ENCODE assay signal across 10 cellular contexts in genomic region chr1:79006564-79006963, GRCh38. TPM values are rescaled to one million over a fixed set of nuclear protein-coding genes. Genes with fewer than 3 reads are reported as not detected.
A peak's percentile ranks its signal among the peaks of the same experiment; 100 is the strongest.
DNase-seq lines count a peak whose midpoint lies in the region; ATAC-seq and TF ChIP-seq lines count a peak whose summit lies in the region.
"Had no signal": no experiment of that assay in that cellular context is flagged by ENCODE, and none has a peak within 500 bp of the region (broad histone marks: within the 10 kb centered on the region; RNA-seq: fewer than 3 reads in every experiment).

ADGRL4 (minus strand) TSS chr1:79006730; CDS start chr1:79006654, 76 bp downstream.

- DNase-seq in HS-5 (ENCODE audit: low read depth) (peak; percentile 4), esophagus muscularis mucosa (ENCODE audit: extremely low spot score) (no peak), left lung (peak in 1 of 2 donors; percentile 74), HK-2 (ENCODE audit: unreplicated experiment) (no peak), Peyer's patch (no peak)
- DNase-seq in stimulated activated CD4-positive, alpha-beta T cell treated with anti-CD3 and anti-CD28 coated beads, Interleukin-4, amount 100 ng/mL, for 1 hour: no peak
- no peak for DNase-seq in activated CD4-positive, CD25-positive, alpha-beta regulatory T cell (lab: John Stamatoyannopoulos, UW)
- DNase-seq: DND-41 had no signal

- H3K27me3 ChIP-seq in esophagus muscularis mucosa (peaks cover 0 to 4% (median 0%) of the 10 kb centered on the region in 4 donors), left lung (peaks cover 0 to 7% of the 10 kb centered on the region in 2 donors), Peyer's patch (no peaks in the 10 kb centered on the region)

- no peak for TF ChIP-seq EP300 in esophagus muscularis mucosa (IDR thresholded peaks at IDR 0.05)

- H3K4me1 Mint-ChIP-seq in stimulated activated memory B cell treated with anti-CD40 and anti-IgM and Interleukin-4, amounts not matched to agents 10 μg/mL and 1 μg/mL and 100 μg/mL, for 72 hours: no peaks in the 10 kb centered on the region

- TF ChIP-seq CTCF in esophagus muscularis mucosa (IDR thresholded peaks at IDR 0.05) (no peak), left lung (IDR thresholded peaks at IDR 0.05) (no peak), Peyer's patch (IDR thresholded peaks at IDR 0.05) (no peak)

- no peak for TF ChIP-seq POLR2A in esophagus muscularis mucosa (IDR thresholded peaks at IDR 0.05; ENCODE audit: low read depth)
- TF ChIP-seq POLR2A in Peyer's patch (IDR thresholded peaks at IDR 0.05): no peak

- peak; percentile 73 for ATAC-seq in left lung
- ATAC-seq in stimulated activated memory B cell treated with anti-CD40 and anti-IgM and Interleukin-4, amounts not matched to agents 10 μg/mL and 1 μg/mL and 100 μg/mL, for 72 hours: peak; percentile 47

- no peaks in the 10 kb centered on the region for H3K27me3 Mint-ChIP-seq in stimulated activated memory B cell treated with anti-CD40 and anti-IgM and Interleukin-4, amounts not matched to agents 10 μg/mL and 1 μg/mL and 100 μg/mL, for 72 hours

- no peaks in the 10 kb centered on the region for H3K9me3 ChIP-seq in esophagus muscularis mucosa
- no peaks in the 10 kb centered on the region for H3K9me3 ChIP-seq in left lung
- H3K9me3 ChIP-seq in Peyer's patch: no peaks in the 10 kb centered on the region

- H3K27ac Mint-ChIP-seq in stimulated activated memory B cell treated with anti-CD40 and anti-IgM and Interleukin-4, amounts not matched to agents 10 μg/mL and 1 μg/mL and 100 μg/mL, for 72 hours: no peak within 1 kb of the TSS

- H3K4me1 ChIP-seq in esophagus muscularis mucosa (peaks cover 0 to 6% (median 0%) of the 10 kb centered on the region in 4 donors), left lung (no peaks in the 10 kb centered on the region), Peyer's patch (no peaks in the 10 kb centered on the region)

- WGBS in esophagus muscularis mucosa: 45% methylated on average over 23 of the region's 35 CpGs

- H3K27ac ChIP-seq in esophagus muscularis mucosa (replicated peaks in 1 of 4) (peak within 1 kb of the TSS; percentile 42 to 57 (median 56)), left lung (peak within 1 kb of the TSS; percentile 65 to 72), Peyer's patch (peak within 1 kb of the TSS in 2 of 4 donors; percentile 49 to 59)

- H3K4me3 ChIP-seq in esophagus muscularis mucosa (peak within 1 kb of the TSS; percentile 37 to 49 (median 39)), left lung (peak within 1 kb of the TSS in 1 of 2 donors; percentile 43), Peyer's patch (peak within 1 kb of the TSS in 2 of 4 donors; percentile 16 to 28)

- H3K9me3 Mint-ChIP-seq in stimulated activated memory B cell treated with anti-CD40 and anti-IgM and Interleukin-4, amounts not matched to agents 10 μg/mL and 1 μg/mL and 100 μg/mL, for 72 hours: peaks cover 3% of the 10 kb centered on the region

- no peaks in the 10 kb centered on the region for H3K36me3 ChIP-seq in esophagus muscularis mucosa
- H3K36me3 ChIP-seq in left lung: no peaks in the 10 kb centered on the region
- H3K36me3 ChIP-seq in Peyer's patch: no peaks in the 10 kb centered on the region

- intact Hi-C loops in esophagus muscularis mucosa (cut with DNase I) (no loop called here), left lung (cut with DNase I) (no loop called here)

- no peak within 1 kb of the TSS for H3K4me3 Mint-ChIP-seq in stimulated activated memory B cell treated with anti-CD40 and anti-IgM and Interleukin-4, amounts not matched to agents 10 μg/mL and 1 μg/mL and 100 μg/mL, for 72 hours

- no peaks in the 10 kb centered on the region for H3K36me3 Mint-ChIP-seq in stimulated activated memory B cell treated with anti-CD40 and anti-IgM and Interleukin-4, amounts not matched to agents 10 μg/mL and 1 μg/mL and 100 μg/mL, for 72 hours

RNA-seq across cellular contexts. Expression of gene ADGRL4, which starts in this region (rescaled TPM):
- 10 to 100 TPM; 18.7 to 34.9 (median 32.6) TPM for total RNA-seq in esophagus muscularis mucosa
- total RNA-seq in left lung: 10 to 100 TPM; 11.8 to 20.4 TPM
- 1 to 10 TPM; 3.1 to 6.6 (median 4.1) TPM for total RNA-seq in Peyer's patch
- total RNA-seq: SK-MEL-5 had no signal
